Comparison of ENCODE assay signal across 10 cellular contexts in the genomic region with DNA sequence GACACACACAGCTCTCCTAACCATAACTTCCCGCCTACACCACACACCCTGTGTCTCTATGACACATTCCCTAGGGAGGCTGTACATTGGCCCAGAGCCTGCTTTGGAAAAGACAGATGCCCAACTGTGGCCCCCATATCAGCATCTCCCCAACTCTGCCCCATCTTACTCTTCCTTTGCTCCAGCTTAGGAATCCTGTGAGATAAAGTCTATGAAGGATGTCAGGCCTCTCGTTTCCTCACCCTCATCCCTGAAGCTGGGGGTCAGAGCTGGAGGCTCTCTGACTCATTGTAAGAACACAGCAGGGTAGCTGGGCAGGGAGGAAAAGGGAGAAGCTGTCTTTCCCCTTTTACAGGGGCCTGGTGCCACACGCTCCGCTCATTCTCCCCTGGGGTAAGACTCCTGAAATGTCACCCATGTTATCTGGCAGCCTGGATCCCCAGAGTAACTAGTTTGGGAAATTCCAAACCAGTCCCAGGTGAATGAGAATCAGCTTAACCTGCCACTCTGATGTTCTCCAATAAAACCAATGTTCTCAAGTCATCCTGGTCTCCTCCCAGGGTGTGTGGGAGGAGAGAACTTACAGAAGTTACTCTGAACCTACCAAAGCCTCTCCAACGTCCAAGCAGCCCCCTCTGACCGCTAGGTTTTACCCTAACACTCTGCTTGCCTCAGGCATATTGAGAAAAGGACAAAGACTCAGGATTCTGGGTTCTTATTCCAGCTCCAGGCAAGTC. TPM values are rescaled to one million over a fixed set of nuclear protein-coding genes. Genes with fewer than 3 reads are reported as not detected.
DNase-seq lines count a peak whose midpoint lies in the region; ATAC-seq, FAIRE-seq and TF ChIP-seq lines count a peak whose summit lies in the region.
"Had no signal": no experiment of that assay in that cellular context is flagged by ENCODE, and none has a peak within 500 bp of the region (broad histone marks: within the 10 kb centered on the region; RNA-seq: fewer than 3 reads in every experiment).

No MANE protein-coding gene starts in this region.

- H4K20me1 ChIP-seq in GM23248 (ENCODE audit: insufficient read depth): no peaks in the 10 kb centered on the region

- peak overlapping the region; percentile 49 for H3K27ac Mint-ChIP-seq in endodermal cell

- no peak for TF ChIP-seq CTCF in endodermal cell (conservative IDR thresholded peaks at IDR 0.05)

- WGBS in GM23248 (ENCODE audit: low coverage in 1 of 2, low lambda C conversion rate in 2 of 2, missing lambda C conversion rate in 2 of 2), 2 experiments: 43 to 47% methylated on average over 6 of the region's 6 CpGs
- WGBS in endodermal cell (ENCODE audit: insufficient coverage in 1 of 2, insufficient read length in 1 of 2), 2 experiments: 78 to 81% methylated on average over 4 to 6 of the region's 6 CpGs

- peaks cover 24% of the 10 kb centered on the region for H3F3A ChIP-seq in GM23248 (ENCODE audit: insufficient read depth)

- ATAC-seq in GM21717 (IDR thresholded peaks at IDR 0.05; ENCODE audit: unreplicated experiment) (no peak), GM21360 (IDR thresholded peaks at IDR 0.05; ENCODE audit: unreplicated experiment) (no peak), HG03432 (IDR thresholded peaks at IDR 0.05; ENCODE audit: unreplicated experiment) (no peak)

- H3K36me3 ChIP-seq in GM23248 (ENCODE audit: low read depth) (no peaks in the 10 kb centered on the region), endodermal cell (ENCODE audit: control insufficient read depth, insufficient read depth, low read length) (peaks cover 10% of the 10 kb centered on the region), rectal smooth muscle tissue (ENCODE audit: control insufficient read depth, insufficient read depth, low read length) (no peaks in the 10 kb centered on the region)

- H3K9me3 ChIP-seq in GM23248 (ENCODE audit: low read depth) (no peaks in the 10 kb centered on the region), endodermal cell (ENCODE audit: control insufficient read depth, low read length) (no peaks in the 10 kb centered on the region)

- no peaks in the 10 kb centered on the region for H3K79me2 ChIP-seq in GM23248 (ENCODE audit: insufficient read depth)

- no peak overlapping the region for H2AFZ ChIP-seq in GM23248

- H3K27me3 ChIP-seq in GM23248 (replicated peaks; ENCODE audit: insufficient read depth) (no peaks in the 10 kb centered on the region), endodermal cell (ENCODE audit: control insufficient read depth, insufficient read depth, low read length, poor library complexity, severe bottlenecking) (no peaks in the 10 kb centered on the region), rectal smooth muscle tissue (ENCODE audit: control insufficient read depth, insufficient read depth, low read length) (no peaks in the 10 kb centered on the region)

- H3K4me3 ChIP-seq in GM23248: no peak overlapping the region
- no peak overlapping the region for H3K4me3 ChIP-seq in endodermal cell (ENCODE audit: low read length)
- H3K4me3 ChIP-seq in rectal smooth muscle tissue (ENCODE audit: low read length): peak overlapping the region; percentile 17

- no peak for FAIRE-seq in RCC 7860 (lab: Jason Lieb, UNC)

- H3K9me2 ChIP-seq in GM23248 (ENCODE audit: insufficient read depth): no peaks in the 10 kb centered on the region

- H3K36me3 Mint-ChIP-seq in endodermal cell (ENCODE audit: low read depth): peaks cover 12% of the 10 kb centered on the region

- H3K9me3 Mint-ChIP-seq in endodermal cell: no peaks in the 10 kb centered on the region

- peak overlapping the region; percentile 17 for H3K27ac ChIP-seq in GM23248
- H3K27ac ChIP-seq in endodermal cell (ENCODE audit: low read depth, low read length): no peak overlapping the region
- H3K27ac ChIP-seq in rectal smooth muscle tissue (ENCODE audit: low read depth, low read length): peak overlapping the region; percentile 14

- H3K4me1 ChIP-seq in GM23248 (ENCODE audit: insufficient read depth) (peaks cover 23% of the 10 kb centered on the region), endodermal cell (ENCODE audit: control insufficient read depth, insufficient read depth, low read length) (peaks cover 5% of the 10 kb centered on the region), rectal smooth muscle tissue (ENCODE audit: control insufficient read depth, insufficient read depth, low read length) (no peaks in the 10 kb centered on the region)

- peak; percentile 83 for DNase-seq in GM23248
- DNase-seq in RCC 7860 (ENCODE audit: low spot score): peak; percentile 29
- DNase-seq in endodermal cell: peak; percentile 76
- no peak for DNase-seq in NCI-H146 (lab: John Stamatoyannopoulos, UW)
- DNase-seq: effector memory CD4-positive, alpha-beta T cell; NCI-H1436 had no signal

- in situ Hi-C loops in GM23248 (cut with MboI): no loop called here

- H3K4me2 ChIP-seq in GM23248 (ENCODE audit: unreplicated experiment): peak overlapping the region; percentile 23

- H3K4me3 Mint-ChIP-seq in endodermal cell: peak overlapping the region; percentile 17

- peaks cover 3% of the 10 kb centered on the region for H3K4me1 Mint-ChIP-seq in endodermal cell

- H3K9ac ChIP-seq in GM23248 (peak overlapping the region; percentile 37; the same call in 1 of the 2 replicates), endodermal cell (ENCODE audit: extremely low read depth, low read length, poor library complexity, severe bottlenecking) (no peak overlapping the region), rectal smooth muscle tissue (ENCODE audit: low read length) (peak overlapping the region; percentile 24)

- no peaks in the 10 kb centered on the region for H3K27me3 Mint-ChIP-seq in endodermal cell (ENCODE audit: insufficient read depth)

RNA-seq across cellular contexts. Expression of a gene that starts 2.8 kb away (rescaled TPM):
- 0.51 and 0.76 TPM in 2 replicates for total RNA-seq in GM23248 (2014; rRNA removed; shearing (Covaris generic))
- 0.77 and 0.96 TPM in 2 replicates for polyA plus RNA-seq in GM23248 (2016; fragmentation: Nextera tagmentation; extraction: Ambion mirVana)
- 10 to 100 TPM; 15.6 to 20.8 TPM for total RNA-seq in endodermal cell
- 19.9 TPM for polyA plus RNA-seq in endodermal cell (2013, experiment 1 of 2)
- 15.5 TPM for polyA plus RNA-seq in endodermal cell (2013, experiment 2 of 2)

RNA-seq across cellular contexts. Expression of a gene that starts 39.0 kb away (rescaled TPM):
- total RNA-seq in GM23248 (2014; rRNA removed; shearing (Covaris generic)): 5.9 and 6.2 TPM in 2 replicates
- 20.5 and 21.5 TPM in 2 replicates for polyA plus RNA-seq in GM23248 (2016; fragmentation: Nextera tagmentation; extraction: Ambion mirVana)
- 10 to 100 TPM; 22.5 to 25.3 TPM for total RNA-seq in endodermal cell
- 25.6 TPM for polyA plus RNA-seq in endodermal cell (2013, experiment 1 of 2)
- polyA plus RNA-seq in endodermal cell (2013, experiment 2 of 2): 24.2 TPM

RNA-seq across cellular contexts. Expression of a gene that starts 39.8 kb away (rescaled TPM):
- 28.7 and 49.3 TPM in 2 replicates for total RNA-seq in GM23248 (2014; rRNA removed; shearing (Covaris generic))
- polyA plus RNA-seq in GM23248 (2016; fragmentation: Nextera tagmentation; extraction: Ambion mirVana): 37.1 and 39.1 TPM in 2 replicates
- total RNA-seq in endodermal cell: 100 to 1,000 TPM; 113 to 116 TPM
- 121 TPM for polyA plus RNA-seq in endodermal cell (2013, experiment 1 of 2)
- 108 TPM for polyA plus RNA-seq in endodermal cell (2013, experiment 2 of 2)

RNA-seq across cellular contexts. Expression of a gene that starts 58.3 kb away (rescaled TPM):
- 45.3 and 76.1 TPM in 2 replicates for total RNA-seq in GM23248 (2014; rRNA removed; shearing (Covaris generic))
- 8.9 and 9.0 TPM in 2 replicates for polyA plus RNA-seq in GM23248 (2016; fragmentation: Nextera tagmentation; extraction: Ambion mirVana)
- total RNA-seq in endodermal cell: 100 to 1,000 TPM in 1 of 2 donors, 10 to 100 TPM in 1; 95.4 to 108 TPM
- 126 TPM for polyA plus RNA-seq in endodermal cell (2013, experiment 1 of 2)
- 115 TPM for polyA plus RNA-seq in endodermal cell (2013, experiment 2 of 2)
